9 cellular contexts compared by ENCODE assay signal in genomic region chr9:97703437-97704326, GRCh38. TPM values are rescaled to one million over a fixed set of nuclear protein-coding genes. Genes with fewer than 3 reads are reported as not detected.
A peak's percentile ranks its signal among the peaks of the same experiment; 100 is the strongest.
DNase-seq lines count a peak whose midpoint lies in the region; ATAC-seq and TF ChIP-seq lines count a peak whose summit lies in the region.
"Had no signal": no experiment of that assay in that cellular context is flagged by ENCODE, and none has a peak within 500 bp of the region (broad histone marks: within the 10 kb centered on the region; RNA-seq: fewer than 3 reads in every experiment).

No MANE protein-coding gene starts in this region.

- POLR2A ChIA-PET in activated CD8-positive, alpha-beta T cell treated with anti-CD3 and anti-CD28 coated beads for 36 hours (lab: Charles Lee) = interaction anchor here (0.8 kb wide), 2 partner anchors 15 to 217 kb away, joined by 3 read pairs; no protein-coding TSS in a partner anchor

- no peak for TF ChIP-seq CTCF in activated CD8-positive, alpha-beta T cell treated with anti-CD3 and anti-CD28 coated beads for 36 hours (IDR thresholded peaks at IDR 0.05)
- TF ChIP-seq CTCF in GM20000 (IDR thresholded peaks at IDR 0.05; ENCODE audit: extremely low read depth, missing control alignments) = no peak

- peaks cover 17% of the 10 kb centered on the region for H3K4me1 Mint-ChIP-seq in activated CD8-positive, alpha-beta T cell treated with anti-CD3 and anti-CD28 coated beads for 36 hours (ENCODE audit: low read depth)
- H3K4me1 Mint-ChIP-seq: nephron had no signal

- intact Hi-C loops in activated CD8-positive, alpha-beta T cell treated with anti-CD3 and anti-CD28 coated beads for 36 hours (cut with micrococcal nuclease) = no loop called here

- H3K9me3 Mint-ChIP-seq in activated CD8-positive, alpha-beta T cell treated with anti-CD3 and anti-CD28 coated beads for 36 hours = no peaks in the 10 kb centered on the region
- H3K9me3 Mint-ChIP-seq: nephron had no signal

- peak overlapping the region; percentile 19 for H3K4me3 Mint-ChIP-seq in activated CD8-positive, alpha-beta T cell treated with anti-CD3 and anti-CD28 coated beads for 36 hours
- H3K4me3 Mint-ChIP-seq: nephron had no signal

- CTCF ChIA-PET in activated CD8-positive, alpha-beta T cell treated with anti-CD3 and anti-CD28 coated beads for 36 hours (lab: Charles Lee) = interaction anchor here (1.4 to 2.9 kb wide), 4 partner anchors 9 to 197 kb away, joined by 3 to 24 read pairs (median 3); no protein-coding TSS in a partner anchor

- H3K36me3 Mint-ChIP-seq in activated CD8-positive, alpha-beta T cell treated with anti-CD3 and anti-CD28 coated beads for 36 hours (ENCODE audit: low read depth) = no peaks in the 10 kb centered on the region

- peak; percentile 85 for ATAC-seq in activated CD8-positive, alpha-beta T cell treated with anti-CD3 and anti-CD28 coated beads for 36 hours
- no peak for ATAC-seq in GM18858 (IDR thresholded peaks at IDR 0.05; ENCODE audit: unreplicated experiment)

- peaks cover 4% of the 10 kb centered on the region for H3K27me3 Mint-ChIP-seq in activated CD8-positive, alpha-beta T cell treated with anti-CD3 and anti-CD28 coated beads for 36 hours

- peak overlapping the region; percentile 91 for H3K27ac Mint-ChIP-seq in activated CD8-positive, alpha-beta T cell treated with anti-CD3 and anti-CD28 coated beads for 36 hours

- DNase-seq in NCI-H1105 treated with DMSO at 0.1 percent for 48 hours (lab: John Stamatoyannopoulos, UW) (peak; percentile 33), NCI-H1105 (lab: John Stamatoyannopoulos, UW) (no peak), LoVo (ENCODE audit: low spot score) (peak; percentile 83), islet precursor cell (peak; percentile 84), CD1c-positive myeloid dendritic cell (ENCODE audit: extremely low spot score) (no peak), GM20000 (ENCODE audit: low spot score) (no peak)
- peak; percentile 65 for DNase-seq in activated CD8-positive, alpha-beta T cell treated with anti-CD3 and anti-CD28 coated beads for 36 hours

RNA-seq across cellular contexts. Expression of gene XPA, which starts 6.5 kb away (rescaled TPM):
- 10 to 100 TPM in 1 of 2 experiments, 1 to 10 TPM in 1; 9.8 to 10.9 TPM for total RNA-seq in activated CD8-positive, alpha-beta T cell treated with anti-CD3 and anti-CD28 coated beads for 36 hours

Comparison
In these comparisons a context has a peak if more than half of its experiments do, and no peak if none do; other contexts are left out.
1. DNase-seq: peak in NCI-H1105 treated with DMSO at 0.1 percent for 48 hours (single experiment), LoVo (single experiment), activated CD8-positive, alpha-beta T cell treated with anti-CD3 and anti-CD28 coated beads for 36 hours (single experiment) and islet precursor cell (single experiment); none in NCI-H1105 (single experiment), CD1c-positive myeloid dendritic cell (single experiment) and GM20000 (single experiment).